ENCODE assay signal across 17 cellular contexts in genomic region chr11:108775324-108775723, GRCh38.
"Had no signal": no experiment of that assay in that cellular context is flagged by ENCODE, and none has a peak within 500 bp of the region (broad histone marks: within the 10 kb centered on the region; RNA-seq: fewer than 3 reads in every experiment).

No MANE protein-coding gene starts in this region.

- H3K27me3 ChIP-seq: right lobe of liver, tibial artery had no signal

- H3K4me3 ChIP-seq: lower lobe of right lung, right lobe of liver, skin epidermis, tibial artery had no signal

- H3K4me1 ChIP-seq: lower lobe of right lung, right lobe of liver, tibial artery had no signal

- H3K9me3 ChIP-seq: lower lobe of right lung, right lobe of liver, tibial artery had no signal

- H3K27ac ChIP-seq: lower lobe of right lung, right lobe of liver, skin epidermis, tibial artery had no signal

- H3K36me3 ChIP-seq: lower lobe of right lung, right lobe of liver, tibial artery had no signal

- ATAC-seq: esophagus mucosa; lower lobe of right lung; naive thymus-derived CD4-positive, alpha-beta T cell; stimulated activated naive CD8-positive, alpha-beta T cell treated with anti-CD3 and anti-CD28 coated beads, Interleukin-15, amount 100 ng/mL, for 72 hours had no signal

- DNase-seq: activated CD4-positive, alpha-beta T cell treated with anti-CD3 and anti-CD28 coated beads, Interleukin-2, amount 50 U/mL, for 48 hours; activated CD8-positive, alpha-beta memory T cell treated with anti-CD3 and anti-CD28 coated beads, Interleukin-2, amount 50 U/mL, for 48 hours; activated naive CD4-positive, alpha-beta T cell treated with anti-CD3 and anti-CD28 coated beads for 36 hours; activated naive CD8-positive, alpha-beta T cell treated with anti-CD3 and anti-CD28 coated beads, Interleukin-2, amount 10 ng/mL, durations not matched to agents 7 days and 5 days; activated T-cell treated with anti-CD3 and anti-CD28 coated beads, Interleukin-2, amount 50 U/mL, for 48 hours; effector CD4-positive, alpha-beta T cell; hippocampal formation; left colon; lower lobe of right lung; naive thymus-derived CD4-positive, alpha-beta T cell; occipital lobe; right lobe of liver; stimulated activated CD4-positive, alpha-beta T cell treated with anti-CD3 and anti-CD28 coated beads, Interleukin-1b, Interleukin-23, amount 100 ng/mL, for 48 hours; stimulated activated naive CD8-positive, alpha-beta T cell treated with anti-CD3 and anti-CD28 coated beads, Interleukin-15, amount 100 ng/mL, for 72 hours; tibial artery had no signal
